In genomic region chr11:81112718-81113117, GRCh38 we compare ENCODE assay signal across 29 cellular contexts.
A peak's percentile ranks its signal among the peaks of the same experiment; 100 is the strongest.
DNase-seq lines count a peak whose midpoint lies in the region; FAIRE-seq and TF ChIP-seq lines count a peak whose summit lies in the region.
"Had no signal": no experiment of that assay in that cellular context is flagged by ENCODE, and none has a peak within 500 bp of the region (broad histone marks: within the 10 kb centered on the region; RNA-seq: fewer than 3 reads in every experiment).

No MANE protein-coding gene starts in this region.

- no peak overlapping the region for H3K27ac ChIP-seq in small intestine (ENCODE audit: low read depth in 1 of 2, low read length in 1 of 2)
- no peak overlapping the region for H3K27ac ChIP-seq in spleen
- H3K27ac ChIP-seq: HL-60 had no signal

- H3K36me3 ChIP-seq in small intestine (ENCODE audit: control insufficient read depth in 2 of 2, insufficient read depth in 2 of 2, low read length in 2 of 2) (no peaks in the 10 kb centered on the region), spleen (no peaks in the 10 kb centered on the region)
- H3K36me3 ChIP-seq: BE2C had no signal

- H3K4me1 ChIP-seq in small intestine (ENCODE audit: control insufficient read depth in 2 of 2, insufficient read depth in 1 of 2, low read depth in 1 of 2, low read length in 1 of 2) (no peaks in the 10 kb centered on the region), spleen (no peaks in the 10 kb centered on the region)
- H3K4me1 ChIP-seq: BE2C had no signal

- no peak for TF ChIP-seq POLR2A in spleen (IDR thresholded peaks at IDR 0.05)

- FAIRE-seq in small intestine (lab: Jason Lieb, UNC) = no peak
- FAIRE-seq: GM12892, GM19239, H1, HepG2, RCC 7860 had no signal

- no peaks in the 10 kb centered on the region for H3K9me3 ChIP-seq in small intestine (ENCODE audit: control insufficient read depth, low read depth)
- no peaks in the 10 kb centered on the region for H3K9me3 ChIP-seq in spleen
- H3K9me3 ChIP-seq: BE2C, SK-N-SH had no signal

- DNase-seq in NCI-H748 (lab: John Stamatoyannopoulos, UW; ENCODE audit: unreplicated experiment) = peak; percentile 2
- no peak for DNase-seq in NCI-H748 treated with DMSO at 0.1 percent for 48 hours (lab: John Stamatoyannopoulos, UW)
- peak; percentile 17 for DNase-seq in NCI-H2029 (lab: John Stamatoyannopoulos, UW)
- DNase-seq in RPMI8226 = peak; percentile 74
- peak; percentile 6 for DNase-seq in small intestine
- DNase-seq in anterior cingulate cortex (lab: John Stamatoyannopoulos, UW) = no peak
- DNase-seq in T-helper 1 cell = no peak
- DNase-seq in spleen = no peak
- DNase-seq: 8988T; ACHN; BE2C; CD8-positive, alpha-beta memory T cell; DMS 273 treated with DMSO at 0.1 percent for 48 hours; DND-41; HCEC 1CT; Karpas-422; NCI-H2081; NCI-H2171 treated with DMSO at 0.1 percent for 48 hours; NCI-H345; NCI-H510A treated with DMSO at 0.1 percent for 48 hours; NCI-H82; SK-N-SH; SW 1271 had no signal

- H3K4me3 ChIP-seq in small intestine (ENCODE audit: low read depth in 1 of 2, low read length in 2 of 2) (no peak overlapping the region), spleen (no peak overlapping the region)

- intact Hi-C loops in spleen (cut with DNase I; ENCODE audit: low total_unique reads) = no loop called here

- TF ChIP-seq CTCF in spleen (IDR thresholded peaks at IDR 0.05 in 8 of 11, conservative IDR thresholded peaks at IDR 0.05 in 3 of 11) = no peak

- H3K27me3 ChIP-seq in small intestine (ENCODE audit: control insufficient read depth in 2 of 2, insufficient read depth in 2 of 2, low read length in 2 of 2) (no peaks in the 10 kb centered on the region), spleen (replicated peaks in 1 of 7) (no peaks in the 10 kb centered on the region)
- H3K27me3 ChIP-seq: BE2C had no signal

Comparison
In these comparisons a context has a peak if more than half of its experiments do, and no peak if none do; other contexts are left out.
1. DNase-seq: peak in NCI-H748 (single experiment), NCI-H2029 (single experiment), RPMI8226 (single experiment) and small intestine (single experiment); none in NCI-H748 treated with DMSO at 0.1 percent for 48 hours (single experiment), anterior cingulate cortex (0 of 58), T-helper 1 cell (0 of 5) and spleen (single experiment).